Comparison of ENCODE assay signal across 9 cellular contexts in the genomic region with DNA sequence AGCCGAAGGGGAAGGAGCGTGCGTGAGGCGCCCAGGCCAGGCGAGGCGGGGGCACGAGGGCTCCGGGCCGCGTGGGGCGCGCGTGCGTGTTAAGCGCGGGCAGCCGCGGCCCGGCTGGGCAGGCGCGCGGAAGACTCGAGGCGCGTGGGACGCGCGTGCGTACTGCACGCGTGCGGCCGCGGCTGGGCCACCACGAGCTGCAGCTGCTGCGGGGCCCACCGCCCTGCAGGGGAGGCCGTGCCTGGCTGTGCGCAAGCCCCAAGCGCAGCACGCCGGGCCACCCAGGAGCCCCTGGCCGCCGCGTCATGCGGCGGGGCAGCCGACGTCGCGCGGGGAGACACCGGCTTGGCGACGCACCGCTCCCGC. TPM values are rescaled to one million over a fixed set of nuclear protein-coding genes. Genes with fewer than 3 reads are reported as not detected.
DNase-seq lines count a peak whose midpoint lies in the region; ATAC-seq, FAIRE-seq and TF ChIP-seq lines count a peak whose summit lies in the region.
"Had no signal": no experiment of that assay in that cellular context is flagged by ENCODE, and none has a peak within 500 bp of the region (broad histone marks: within the 10 kb centered on the region; RNA-seq: fewer than 3 reads in every experiment).

No MANE protein-coding gene starts in this region.

- H3K4me3 ChIP-seq in ectodermal cell (ENCODE audit: insufficient read depth, low read depth, low read length) = peak overlapping the region; percentile 67

- peak overlapping the region; percentile 48 for H3K4me3 Mint-ChIP-seq in CD4-positive, alpha-beta T cell
- H3K4me3 Mint-ChIP-seq in neural crest cell = peak overlapping the region; percentile 94

- no peaks in the 10 kb centered on the region for H3K9me3 ChIP-seq in CD4-positive, alpha-beta T cell (ENCODE audit: control insufficient read depth, low read length)
- no peaks in the 10 kb centered on the region for H3K9me3 ChIP-seq in ectodermal cell (ENCODE audit: control insufficient read depth, low read length)

- WGBS in ectodermal cell, 2 experiments = 0% methylated on average over 57 of the region's 57 CpGs

- intact Hi-C loops in CD4-positive, alpha-beta T cell (cut with DNase I, micrococcal nuclease) = no loop called here

- TF ChIP-seq CTCF in CD4-positive, alpha-beta T cell (IDR thresholded peaks at IDR 0.05) = no peak
- TF ChIP-seq CTCF in neural crest cell (conservative IDR thresholded peaks at IDR 0.05) = no peak

- ATAC-seq in CD4-positive, alpha-beta T cell (ENCODE audit: poor library complexity) = no peak
- ATAC-seq in HG03354 (IDR thresholded peaks at IDR 0.05; ENCODE audit: poor library complexity, severe bottlenecking, unreplicated experiment) (peak; percentile 26), GM21619 (IDR thresholded peaks at IDR 0.05; ENCODE audit: unreplicated experiment) (no peak), HG02571 (IDR thresholded peaks at IDR 0.05; ENCODE audit: unreplicated experiment) (no peak), GM18502 (IDR thresholded peaks at IDR 0.05; ENCODE audit: poor library complexity, unreplicated experiment) (no peak)

- peaks cover 43% of the 10 kb centered on the region for H3K27me3 ChIP-seq in CD4-positive, alpha-beta T cell (ENCODE audit: control insufficient read depth, insufficient read depth, low read length)
- no peaks in the 10 kb centered on the region for H3K27me3 ChIP-seq in ectodermal cell (ENCODE audit: control insufficient read depth, insufficient read depth, low read length, poor library complexity, severe bottlenecking)

- H3K36me3 ChIP-seq in ectodermal cell (ENCODE audit: control insufficient read depth, insufficient read depth, low read length) = peaks cover 5% of the 10 kb centered on the region

- H3K4me1 ChIP-seq in ectodermal cell (ENCODE audit: control insufficient read depth, insufficient read depth, low read length) = peaks cover 15% of the 10 kb centered on the region

- peaks cover 8% of the 10 kb centered on the region for H3K4me1 Mint-ChIP-seq in CD4-positive, alpha-beta T cell (ENCODE audit: low read depth)
- H3K4me1 Mint-ChIP-seq in neural crest cell = peaks cover 66% of the 10 kb centered on the region

- DNase-seq in CD4-positive, alpha-beta T cell = no peak
- DNase-seq in neural crest cell (ENCODE audit: low read depth, low spot score) (peak; percentile 43), GM12892 (ENCODE audit: insufficient read length) (no peak)

- CTCF ChIA-PET in CD4-positive, alpha-beta T cell (lab: Charles Lee) = no interaction called here

- FAIRE-seq in GM12892 (lab: Jason Lieb, UNC) = no peak

- no peak overlapping the region for H3K27ac Mint-ChIP-seq in CD4-positive, alpha-beta T cell
- H3K27ac Mint-ChIP-seq in neural crest cell (ENCODE audit: unreplicated experiment) = peak overlapping the region; percentile 98

- TF ChIP-seq POLR2A in GM12892 (IDR thresholded peaks at IDR 0.05; ENCODE audit: low read depth, low read length) = no peak

- H3K36me3 Mint-ChIP-seq in CD4-positive, alpha-beta T cell (ENCODE audit: low read depth) = no peaks in the 10 kb centered on the region
- peaks cover 21% of the 10 kb centered on the region for H3K36me3 Mint-ChIP-seq in neural crest cell (ENCODE audit: low read depth)

- no peaks in the 10 kb centered on the region for H3K9me3 Mint-ChIP-seq in CD4-positive, alpha-beta T cell
- no peaks in the 10 kb centered on the region for H3K9me3 Mint-ChIP-seq in neural crest cell

- peaks cover 46% of the 10 kb centered on the region for H3K27me3 Mint-ChIP-seq in CD4-positive, alpha-beta T cell
- peaks cover 13% of the 10 kb centered on the region for H3K27me3 Mint-ChIP-seq in neural crest cell (ENCODE audit: low read depth)

- no peak overlapping the region for H3K27ac ChIP-seq in CD4-positive, alpha-beta T cell (ENCODE audit: low read depth, low read length)
- H3K27ac ChIP-seq in ectodermal cell (ENCODE audit: insufficient read depth, low read depth, low read length, poor library complexity, severe bottlenecking) = peak overlapping the region; percentile 99

- POLR2A ChIA-PET in CD4-positive, alpha-beta T cell (lab: Charles Lee) = no interaction called here

RNA-seq across cellular contexts. Expression of gene TRIM71, which starts 0.6 kb away (rescaled TPM):
- under 1 TPM in 1 of 2 experiments, not detected in 1; 0.03 TPM for total RNA-seq in CD4-positive, alpha-beta T cell
- 75.5 TPM for polyA plus RNA-seq in ectodermal cell (2013, experiment 1 of 4)
- 94.6 TPM for polyA plus RNA-seq in ectodermal cell (2013, experiment 2 of 4)
- 44.5 TPM for polyA plus RNA-seq in ectodermal cell (2013, experiment 3 of 4)
- 48.2 TPM for polyA plus RNA-seq in ectodermal cell (2013, experiment 4 of 4)
- 92.4 and 95.2 TPM in 2 replicates for total RNA-seq in neural crest cell
- polyA plus RNA-seq in GM12892 (2012; ENCODE audit: missing spikeins) = not detected
- total RNA-seq: fibroblast of villous mesenchyme had no signal

Comparison
In these comparisons a context has a peak if more than half of its experiments do, and no peak if none do; other contexts are left out.
1. RNA of gene TRIM71, which starts 0.6 kb away (total RNA-seq): 92.4 to 95.2 TPM in neural crest cell; 0.03 TPM in CD4-positive, alpha-beta T cell; every median in the first group is over 10 times any median in the second.